In genomic region chr22:22208657-22209056, GRCh38 we compare ENCODE assay signal across 1 cellular context.
TF ChIP-seq lines count a peak whose summit lies in the region.

No MANE protein-coding gene starts in this region.

TF ChIP-seq in K562, 482 proteins besides CTCF, POLR2A, EP300 and RAD21:
- TF ChIP-seq YY1 (IDR thresholded peaks at IDR 0.05; ENCODE audit: borderline replicate concordance in 1 of 3, control insufficient read depth in 1 of 3, extremely low read depth in 1 of 3, insufficient read depth in 3 of 3, insufficient read length in 1 of 3, insufficient replicate concordance in 2 of 3, low read depth in 1 of 3, low read length in 2 of 3) (no peak), ZNF609 (CRISPR knock-in tag; IDR thresholded peaks at IDR 0.05; ENCODE audit: borderline replicate concordance) (no peak), PHF21A (IDR thresholded peaks at IDR 0.05; ENCODE audit: borderline replicate concordance, low read depth) (no peak), NFE2 (IDR thresholded peaks at IDR 0.05; ENCODE audit: low read depth) (peak; percentile 56), SIRT6 (IDR thresholded peaks at IDR 0.05; ENCODE audit: low read depth, low read length) (no peak), ZBTB12 (CRISPR knock-in tag; IDR thresholded peaks at IDR 0.05) (no peak), ELF2 (CRISPR knock-in tag; IDR thresholded peaks at IDR 0.05) (peak; percentile 38; the same call in 1 of the 2 replicates), ZNF263 (CRISPR knock-in tag; IDR thresholded peaks at IDR 0.05; ENCODE audit: borderline replicate concordance) (no peak), LCOR (CRISPR knock-in tag; IDR thresholded peaks at IDR 0.05) (no peak), ZNF431 (CRISPR knock-in tag; IDR thresholded peaks at IDR 0.05) (no peak), MAFG (tag; conservative IDR thresholded peaks at IDR 0.05) (peak; percentile 63; the same call in 1 of the 2 replicates), MAFK (IDR thresholded peaks at IDR 0.05; ENCODE audit: low read length) (peak; percentile 35; the same call in 1 of the 2 replicates), ZBTB5 (IDR thresholded peaks at IDR 0.05) (no peak), ESRRB (CRISPR knock-in tag; IDR thresholded peaks at IDR 0.05; ENCODE audit: borderline replicate concordance) (0 out of 2 replicates have a peak, but pooled peaks have one; percentile 65), ZHX1 (conservative IDR thresholded peaks at IDR 0.05; ENCODE audit: low read length) (no peak), ZNF449 (CRISPR knock-in tag; IDR thresholded peaks at IDR 0.05) (no peak), ZNF551 (CRISPR knock-in tag; IDR thresholded peaks at IDR 0.05) (no peak)
